8 cellular contexts compared by ENCODE assay signal in the genomic region with DNA sequence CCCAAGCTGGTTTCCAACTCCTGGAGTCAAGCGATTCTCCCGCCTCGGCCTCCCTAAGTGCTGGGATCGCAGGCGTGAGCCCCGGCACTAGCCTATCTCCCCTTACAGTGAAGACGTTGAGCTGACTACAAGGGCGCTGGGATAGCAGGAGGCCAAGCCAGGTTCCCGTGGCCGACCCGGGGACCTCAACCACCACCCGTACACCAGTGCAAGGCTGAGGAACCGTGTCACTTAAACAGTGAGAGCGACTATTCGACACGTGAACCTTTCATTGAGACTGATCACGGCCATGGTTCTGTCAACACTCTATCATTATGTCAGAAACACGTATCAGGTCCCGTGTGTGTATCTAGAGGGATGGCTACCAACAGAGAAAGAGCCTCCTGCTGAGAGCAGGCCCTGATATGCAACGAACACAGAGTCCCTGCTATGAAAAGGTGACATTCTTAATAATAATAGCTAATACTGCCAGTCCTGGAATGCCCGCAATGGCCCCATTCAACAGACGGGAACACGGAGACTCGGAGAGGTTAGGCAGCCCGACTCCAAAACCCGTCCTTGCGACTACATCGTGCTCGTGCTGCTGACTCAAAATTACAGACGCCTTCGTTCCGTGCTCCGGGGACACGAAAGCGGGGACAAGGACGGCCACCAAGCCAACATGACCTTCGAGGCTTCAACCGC. TPM values are rescaled to one million over a fixed set of nuclear protein-coding genes. Genes with fewer than 3 reads are reported as not detected.
DNase-seq lines count a peak whose midpoint lies in the region; ATAC-seq and TF ChIP-seq lines count a peak whose summit lies in the region.

No MANE protein-coding gene starts in this region.

- H3K9me3 ChIP-seq in cardiac muscle cell (ENCODE audit: low read depth) = no peaks in the 10 kb centered on the region

- peak overlapping the region; percentile 100 for H3K27ac ChIP-seq in cardiac muscle cell

- no peaks in the 10 kb centered on the region for H3K27me3 Mint-ChIP-seq in activated T-helper 17 cell treated with anti-CD3 and anti-CD28 coated beads, Interleukin-2, amount 50 U/mL, for 72 hours

- no peak for DNase-seq in GM12864 (ENCODE audit: low read depth)
- no peak for DNase-seq in LNCaP clone FGC (ENCODE audit: low read depth)
- DNase-seq in cardiac muscle cell (ENCODE audit: low read depth in 1 of 2, low spot score in 1 of 2) = peak; percentile 20 to 45
- DNase-seq in renal cortical epithelial cell (ENCODE audit: low read depth) = peak; percentile 16
- DNase-seq in activated effector memory CD4-positive, alpha-beta T cell treated with anti-CD3 and anti-CD28 coated beads, Interleukin-2, amount 50 U/mL, for 16 hours = no peak

- peaks cover 19% of the 10 kb centered on the region for H3K4me1 ChIP-seq in cardiac muscle cell (ENCODE audit: low read depth)

- H3K27me3 ChIP-seq in cardiac muscle cell = no peaks in the 10 kb centered on the region

- H3K4me1 Mint-ChIP-seq in activated T-helper 17 cell treated with anti-CD3 and anti-CD28 coated beads, Interleukin-2, amount 50 U/mL, for 72 hours = peaks cover 39% of the 10 kb centered on the region

- TF ChIP-seq CTCF in GM12864 (IDR thresholded peaks at IDR 0.05; ENCODE audit: low read depth, low read length, missing control alignments) (no peak), LNCaP clone FGC (IDR thresholded peaks at IDR 0.05; ENCODE audit: control insufficient read depth, extremely low read depth, insufficient read depth) (no peak), cardiac muscle cell (IDR thresholded peaks at IDR 0.05; ENCODE audit: low read depth, low read length) (no peak)

- H3K27ac Mint-ChIP-seq in activated T-helper 17 cell treated with anti-CD3 and anti-CD28 coated beads, Interleukin-2, amount 50 U/mL, for 72 hours = peak overlapping the region; percentile 85

- H3K4me3 ChIP-seq in GM12864 (ENCODE audit: low read depth, low read length) (peak overlapping the region; percentile 67), LNCaP clone FGC (ENCODE audit: low read depth, low read length) (peak overlapping the region; percentile 96), cardiac muscle cell (peak overlapping the region; percentile 56)

- no peaks in the 10 kb centered on the region for H3K36me3 ChIP-seq in cardiac muscle cell

- H3K4me3 Mint-ChIP-seq in activated T-helper 17 cell treated with anti-CD3 and anti-CD28 coated beads, Interleukin-2, amount 50 U/mL, for 72 hours = peak overlapping the region; percentile 90

- no peaks in the 10 kb centered on the region for H3K9me3 Mint-ChIP-seq in activated T-helper 17 cell treated with anti-CD3 and anti-CD28 coated beads, Interleukin-2, amount 50 U/mL, for 72 hours

- ATAC-seq in activated T-helper 17 cell treated with anti-CD3 and anti-CD28 coated beads, Interleukin-2, amount 50 U/mL, for 72 hours (replicated peaks) = no peak
- no peak for ATAC-seq in HG03039 (IDR thresholded peaks at IDR 0.05; ENCODE audit: unreplicated experiment)
- ATAC-seq in HG02678 (IDR thresholded peaks at IDR 0.05; ENCODE audit: unreplicated experiment) = no peak

- peaks cover 32% of the 10 kb centered on the region for H3K36me3 Mint-ChIP-seq in activated T-helper 17 cell treated with anti-CD3 and anti-CD28 coated beads, Interleukin-2, amount 50 U/mL, for 72 hours (ENCODE audit: low read depth)

RNA-seq across cellular contexts. Expression of a gene that starts 0.9 kb away (rescaled TPM):
- total RNA-seq in activated T-helper 17 cell treated with anti-CD3 and anti-CD28 coated beads, Interleukin-2, amount 50 U/mL, for 72 hours = 10 to 100 TPM; 30.6 to 63.9 TPM
- total RNA-seq in cardiac muscle cell = 82.3 and 97.6 TPM in 2 replicates
- 83.5 and 92.3 TPM in 2 replicates for polyA plus RNA-seq in cardiac muscle cell
- 44.8 and 95.6 TPM in 2 replicates for total RNA-seq in renal cortical epithelial cell

RNA-seq across cellular contexts. Expression of a gene that starts 31.6 kb away (rescaled TPM):
- total RNA-seq in activated T-helper 17 cell treated with anti-CD3 and anti-CD28 coated beads, Interleukin-2, amount 50 U/mL, for 72 hours = 1 to 10 TPM; 1.4 to 4.4 TPM
- total RNA-seq in cardiac muscle cell (3.7 and 7.0 TPM in 2 replicates), renal cortical epithelial cell (1.9 and 3.6 TPM in 2 replicates)
- polyA plus RNA-seq in cardiac muscle cell = 0.76 and 1.8 TPM in 2 replicates

Comparison
In these comparisons a context has a peak if more than half of its experiments do, and no peak if none do; other contexts are left out.
1. DNase-seq: peak in cardiac muscle cell (2 of 2) and renal cortical epithelial cell (single experiment); none in GM12864 (single experiment), LNCaP clone FGC (single experiment) and activated effector memory CD4-positive, alpha-beta T cell treated with anti-CD3 and anti-CD28 coated beads, Interleukin-2, amount 50 U/mL, for 16 hours (single experiment).
2. Peak in every context shown above with its lines, with median percentiles within 50 percentile points of each other: H3K4me3 ChIP-seq.